Comparison of ENCODE assay signal across 8 cellular contexts in genomic region chr22:49935561-49935960, GRCh38. TPM values are rescaled to one million over a fixed set of nuclear protein-coding genes. Genes with fewer than 3 reads are reported as not detected.
A peak's percentile ranks its signal among the peaks of the same experiment; 100 is the strongest.
DNase-seq lines count a peak whose midpoint lies in the region; ATAC-seq, FAIRE-seq and TF ChIP-seq lines count a peak whose summit lies in the region.

No MANE protein-coding gene starts in this region.

- H3K27me3 ChIP-seq in HL-60 (ENCODE audit: insufficient read depth, poor library complexity, severe bottlenecking), result no peaks in the 10 kb centered on the region
- H3K27me3 ChIP-seq in pancreas, result no peaks in the 10 kb centered on the region

- no peak overlapping the region for H3K27ac ChIP-seq in HL-60 (replicated peaks)
- peak overlapping the region; percentile 42 to 95 (median 86) for H3K27ac ChIP-seq in pancreas

- H3K36me3 ChIP-seq in pancreas, result no peaks in the 10 kb centered on the region

- peak overlapping the region; percentile 36 for H3K4me3 ChIP-seq in HL-60 (replicated peaks; ENCODE audit: insufficient read depth, low read length)
- peak overlapping the region; percentile 20 for H3K4me3 ChIP-seq in choroid plexus epithelial cell (ENCODE audit: low read depth, low read length)
- H3K4me3 ChIP-seq in pancreas, result peak overlapping the region in 2 of 4 donors; percentile 30 to 48

- ATAC-seq in pancreas (no peak), GM21423 (IDR thresholded peaks at IDR 0.05; ENCODE audit: unreplicated experiment) (no peak)

- DNase-seq in DMS 273 (lab: John Stamatoyannopoulos, UW; ENCODE audit: unreplicated experiment), result peak; percentile 47
- DNase-seq in DMS 273 treated with DMSO at 0.1 percent for 48 hours (lab: John Stamatoyannopoulos, UW), result no peak
- no peak for DNase-seq in HL-60 (ENCODE audit: low read depth in 1 of 2, low spot score in 1 of 2)
- no peak for DNase-seq in choroid plexus epithelial cell (ENCODE audit: low read depth)
- peak in 2 of 6 donors; percentile 35 to 56 for DNase-seq in pancreas
- DNase-seq in AG08396 (ENCODE audit: low spot score), result no peak
- DNase-seq in T1000 (lab: John Stamatoyannopoulos, UW), result no peak

- H3K9me3 ChIP-seq in pancreas, result no peaks in the 10 kb centered on the region

- FAIRE-seq in pancreas (lab: Jason Lieb, UNC), result no peak

- 5 to 9% methylated on average over 3 to 14 of the region's 16 CpGs for WGBS in pancreas, 2 donors

- peaks cover 14 to 23% (median 19%) of the 10 kb centered on the region in 3 donors for H3K4me1 ChIP-seq in pancreas

- no peak for TF ChIP-seq CTCF in HL-60 (IDR thresholded peaks at IDR 0.05; ENCODE audit: insufficient read depth, low read length)
- TF ChIP-seq CTCF in choroid plexus epithelial cell (conservative IDR thresholded peaks at IDR 0.05; ENCODE audit: low read depth, low read length), result no peak
- TF ChIP-seq CTCF in pancreas (IDR thresholded peaks at IDR 0.05), result no peak

- intact Hi-C loops in pancreas (cut with DNase I), result no loop called here

RNA-seq across cellular contexts. Expression of gene CRELD2, which starts 17.1 kb away (rescaled TPM):
- total RNA-seq in pancreas, result 10 to 100 TPM; 37.2 to 61.9 (median 54.1) TPM
- polyA plus RNA-seq in pancreas, result 10 to 100 TPM; 51.1 to 56.4 TPM

RNA-seq across cellular contexts. Expression of gene ALG12, which starts 17.3 kb away (rescaled TPM):
- 10 to 100 TPM in 4 of 6 donors, 1 to 10 TPM in 2; 7.4 to 13.1 (median 12.1) TPM for total RNA-seq in pancreas
- polyA plus RNA-seq in pancreas, result 1 to 10 TPM; 7.1 to 8.6 TPM

RNA-seq across cellular contexts. Expression of gene PIM3, which starts 25.0 kb away (rescaled TPM):
- 10 to 100 TPM; 25.8 to 90.1 (median 33.1) TPM for total RNA-seq in pancreas
- polyA plus RNA-seq in pancreas, result 10 to 100 TPM; 55.3 to 82.7 TPM
